19 cellular contexts compared by ENCODE assay signal in genomic region chr18:79513381-79514081, GRCh38.
A peak's percentile ranks its signal among the peaks of the same experiment; 100 is the strongest.
DNase-seq lines count a peak whose midpoint lies in the region; ATAC-seq, FAIRE-seq and TF ChIP-seq lines count a peak whose summit lies in the region.
"Had no signal": no experiment of that assay in that cellular context is flagged by ENCODE, and none has a peak within 500 bp of the region (broad histone marks: within the 10 kb centered on the region; RNA-seq: fewer than 3 reads in every experiment).

No MANE protein-coding gene starts in this region.

- H3K4me3 ChIP-seq in Peyer's patch (no peak overlapping the region), H1 (ENCODE audit: extremely low read depth in 1 of 4, insufficient read depth in 2 of 4, low read depth in 3 of 4, low read length in 4 of 4) (no peak overlapping the region)
- H3K4me3 ChIP-seq: A549, lower lobe of right lung, transverse colon had no signal

- no peak overlapping the region for H3K56ac ChIP-seq in H1 (replicated peaks; ENCODE audit: insufficient read length, low read depth, low read length)

- no peak for TF ChIP-seq POLR2A in Peyer's patch (IDR thresholded peaks at IDR 0.05)
- TF ChIP-seq POLR2A in H1 (IDR thresholded peaks at IDR 0.05; ENCODE audit: control extremely low read depth in 1 of 2, low read depth in 2 of 2, low read length in 2 of 2): no peak

- H3K9me3 Mint-ChIP-seq in activated CD4-positive, alpha-beta memory T cell treated with anti-CD3 and anti-CD28 coated beads, Interleukin-2, amount 10 ng/mL, durations not matched to agents 7 days and 5 days: no peaks in the 10 kb centered on the region
- no peaks in the 10 kb centered on the region for H3K9me3 Mint-ChIP-seq in activated CD4-positive, alpha-beta memory T cell treated with anti-CD3 and anti-CD28 coated beads for 36 hours
- H3K9me3 Mint-ChIP-seq in effector memory CD8-positive, alpha-beta T cell: no peaks in the 10 kb centered on the region
- H3K9me3 Mint-ChIP-seq: activated naive CD4-positive, alpha-beta T cell treated with anti-CD3 and anti-CD28 coated beads, Interleukin-2, amount 50 U/mL, for 72 hours; naive thymus-derived CD4-positive, alpha-beta T cell had no signal

- no peaks in the 10 kb centered on the region for H3K79me1 ChIP-seq in H1 (ENCODE audit: low read depth, low read length)

- 0 out of 2 replicates have a peak overlapping the region, but pooled peaks have one; percentile 16 for H2BK15ac ChIP-seq in H1 (ENCODE audit: low read length)

- H3K27me3 ChIP-seq in Peyer's patch (no peaks in the 10 kb centered on the region), H1 (replicated peaks in 1 of 4; ENCODE audit: control insufficient read depth in 3 of 4, extremely low read depth in 1 of 4, insufficient read depth in 3 of 4, low read length in 3 of 4) (peaks cover 0 to 7% (median 0%) of the 10 kb centered on the region in 4 experiments; a peak in 2 of 7 replicates)
- H3K27me3 ChIP-seq: transverse colon had no signal

- H3K4me1 ChIP-seq in Peyer's patch: peaks cover 0 to 8% (median 1%) of the 10 kb centered on the region in 4 donors
- H3K4me1 ChIP-seq in H1 (replicated peaks in 1 of 4; ENCODE audit: control insufficient read depth in 3 of 4, insufficient read depth in 4 of 4, low read length in 3 of 4): peaks cover 0 to 3% (median 0%) of the 10 kb centered on the region in 4 experiments; a peak in 1 of 7 replicates
- H3K4me1 ChIP-seq: A549 had no signal

- H3K27ac ChIP-seq in Peyer's patch (no peak overlapping the region), H1 (ENCODE audit: low read depth, low read length) (no peak overlapping the region)
- H3K27ac ChIP-seq: A549, lower lobe of right lung, transverse colon had no signal

- peaks cover 8% of the 10 kb centered on the region for H3K36me3 Mint-ChIP-seq in activated CD4-positive, alpha-beta memory T cell treated with anti-CD3 and anti-CD28 coated beads, Interleukin-2, amount 10 ng/mL, durations not matched to agents 7 days and 5 days (ENCODE audit: low read depth)
- peaks cover 24% of the 10 kb centered on the region for H3K36me3 Mint-ChIP-seq in activated CD4-positive, alpha-beta memory T cell treated with anti-CD3 and anti-CD28 coated beads for 36 hours
- peaks cover 9% of the 10 kb centered on the region for H3K36me3 Mint-ChIP-seq in effector memory CD8-positive, alpha-beta T cell (ENCODE audit: insufficient read depth)

- no peak overlapping the region for H3K14ac ChIP-seq in H1 (ENCODE audit: insufficient read length)

- no peak for TF ChIP-seq EP300 in H1 (IDR thresholded peaks at IDR 0.05; ENCODE audit: borderline replicate concordance in 1 of 2, low read depth in 2 of 2, low read length in 2 of 2)

- no peak overlapping the region for H2AFZ ChIP-seq in H1 (ENCODE audit: low read length)

- DNase-seq in activated CD4-positive, alpha-beta memory T cell treated with anti-CD3 and anti-CD28 coated beads, Interleukin-2, amount 10 ng/mL, durations not matched to agents 7 days and 5 days: peak; percentile 15
- DNase-seq in activated CD4-positive, alpha-beta memory T cell treated with anti-CD3 and anti-CD28 coated beads for 36 hours: no peak
- DNase-seq in Peyer's patch: peak in 2 of 3 donors; percentile 13 to 24
- DNase-seq in H1 (ENCODE audit: low read depth in 1 of 2, low spot score in 2 of 2): no peak
- peak; percentile 23 for DNase-seq in stimulated activated CD8-positive, alpha-beta memory T cell treated with anti-CD3 and anti-CD28 coated beads, Interleukin-4, amount 100 ng/mL, for 48 hours
- no peak for DNase-seq in effector memory CD8-positive, alpha-beta T cell
- no peak for DNase-seq in NCI-H1694 treated with DMSO at 0.1 percent for 48 hours (lab: John Stamatoyannopoulos, UW)
- DNase-seq: DMS79, foreskin fibroblast, Kasumi-1, lower lobe of right lung, NCI-H1436, SHP77, transverse colon had no signal

- WGBS in H1 (ENCODE audit: extremely low coverage in 1 of 2, insufficient coverage in 1 of 2, insufficient read length in 1 of 2, insufficient replicate concordance in 2 of 2, low coverage in 1 of 2, low lambda C conversion rate in 2 of 2, missing lambda C conversion rate in 1 of 2), 2 experiments: 96% methylated on average over 31 of the region's 36 CpGs; no CpG with 5 or more reads in 1 of the 2 experiments

- POLR2A ChIA-PET in activated CD4-positive, alpha-beta memory T cell treated with anti-CD3 and anti-CD28 coated beads, Interleukin-2, amount 10 ng/mL, durations not matched to agents 7 days and 5 days (lab: Charles Lee): interaction anchor here (1.0 kb wide), 1 partner anchor 12 kb away, joined by 3 read pairs; no protein-coding TSS in a partner anchor
- POLR2A ChIA-PET in activated CD4-positive, alpha-beta memory T cell treated with anti-CD3 and anti-CD28 coated beads for 36 hours (lab: Charles Lee): no interaction called here
- POLR2A ChIA-PET in H1 (lab: Charles Lee; ENCODE audit: partially characterized antibody): interaction anchor here (1.4 kb wide), 1 partner anchor 10 kb away, joined by 3 read pairs; no protein-coding TSS in a partner anchor

- TF ChIP-seq RAD21 in H1 (IDR thresholded peaks at IDR 0.05 in 1 of 2, conservative IDR thresholded peaks at IDR 0.05 in 1 of 2; ENCODE audit: low read depth in 2 of 2, low read length in 2 of 2): no peak

- no peak overlapping the region for H3K9ac ChIP-seq in H1 (replicated peaks in 1 of 4; ENCODE audit: extremely low read depth in 1 of 4, low read depth in 3 of 4, low read length in 3 of 4)

- no peaks in the 10 kb centered on the region for H3K27me3 Mint-ChIP-seq in activated CD4-positive, alpha-beta memory T cell treated with anti-CD3 and anti-CD28 coated beads, Interleukin-2, amount 10 ng/mL, durations not matched to agents 7 days and 5 days
- no peaks in the 10 kb centered on the region for H3K27me3 Mint-ChIP-seq in activated CD4-positive, alpha-beta memory T cell treated with anti-CD3 and anti-CD28 coated beads for 36 hours
- no peaks in the 10 kb centered on the region for H3K27me3 Mint-ChIP-seq in effector memory CD8-positive, alpha-beta T cell
- H3K27me3 Mint-ChIP-seq: naive thymus-derived CD4-positive, alpha-beta T cell had no signal

- H3K36me3 ChIP-seq in Peyer's patch (peaks cover 0 to 4% (median 0%) of the 10 kb centered on the region in 3 donors), H1 (ENCODE audit: control insufficient read depth in 2 of 4, insufficient read depth in 4 of 4, low read length in 3 of 4) (no peaks in the 10 kb centered on the region)
- H3K36me3 ChIP-seq: transverse colon had no signal

- no peak overlapping the region for H3K4me2 ChIP-seq in H1 (ENCODE audit: insufficient read depth in 1 of 2, low read depth in 2 of 2, low read length in 2 of 2)
- H3K4me2 ChIP-seq: A549 had no signal

- H4K5ac ChIP-seq in H1 (ENCODE audit: insufficient read length, low read depth, low read length): no peak overlapping the region

- no peak for ATAC-seq in HG03139 (IDR thresholded peaks at IDR 0.05; ENCODE audit: unreplicated experiment)
- no peak for ATAC-seq in effector memory CD8-positive, alpha-beta T cell (replicated peaks)
- ATAC-seq: A549; activated naive CD4-positive, alpha-beta T cell treated with anti-CD3 and anti-CD28 coated beads, Interleukin-2, amount 50 U/mL, for 72 hours; lower lobe of right lung; naive thymus-derived CD4-positive, alpha-beta T cell had no signal

- H3K79me2 ChIP-seq in H1 (ENCODE audit: control insufficient read depth in 1 of 2, insufficient read depth in 2 of 2, low read length in 2 of 2): no peaks in the 10 kb centered on the region

- H3K4me3 Mint-ChIP-seq in activated CD4-positive, alpha-beta memory T cell treated with anti-CD3 and anti-CD28 coated beads, Interleukin-2, amount 10 ng/mL, durations not matched to agents 7 days and 5 days: no peak overlapping the region
- H3K4me3 Mint-ChIP-seq in activated CD4-positive, alpha-beta memory T cell treated with anti-CD3 and anti-CD28 coated beads for 36 hours: no peak overlapping the region
- no peak overlapping the region for H3K4me3 Mint-ChIP-seq in effector memory CD8-positive, alpha-beta T cell
- H3K4me3 Mint-ChIP-seq: naive thymus-derived CD4-positive, alpha-beta T cell had no signal

- H3K18ac ChIP-seq in H1 (ENCODE audit: extremely low read depth, low read length): no peak overlapping the region

- H3K27ac Mint-ChIP-seq in activated CD4-positive, alpha-beta memory T cell treated with anti-CD3 and anti-CD28 coated beads, Interleukin-2, amount 10 ng/mL, durations not matched to agents 7 days and 5 days: no peak overlapping the region
- H3K27ac Mint-ChIP-seq in activated CD4-positive, alpha-beta memory T cell treated with anti-CD3 and anti-CD28 coated beads for 36 hours: no peak overlapping the region
- H3K27ac Mint-ChIP-seq in effector memory CD8-positive, alpha-beta T cell: no peak overlapping the region

- no peaks in the 10 kb centered on the region for H3K23me2 ChIP-seq in H1 (ENCODE audit: low read depth, low read length)

- no peak overlapping the region for H3K4ac ChIP-seq in H1 (replicated peaks; ENCODE audit: insufficient read length, low read depth, low read length)

- no peak overlapping the region for H2AK5ac ChIP-seq in H1 (ENCODE audit: low read depth, low read length)

- FAIRE-seq in H1 (lab: Jason Lieb, UNC): no peak
- FAIRE-seq: A549, bronchial epithelial cell had no signal

- H3K23ac ChIP-seq in H1 (ENCODE audit: insufficient read length): no peak overlapping the region

- 0 out of 2 replicates have a peak overlapping the region, but pooled peaks have one; percentile 39 for H2BK12ac ChIP-seq in H1 (ENCODE audit: low read depth, low read length)

- H4K91ac ChIP-seq in H1 (replicated peaks; ENCODE audit: insufficient read length, low read length): no peak overlapping the region

- H3K9me3 ChIP-seq in Peyer's patch (no peaks in the 10 kb centered on the region), H1 (ENCODE audit: insufficient read depth in 2 of 2, low read depth in 1 of 2, low read length in 1 of 2) (peaks cover 0 to 3% of the 10 kb centered on the region in 2 experiments; a peak in 1 of 4 replicates)
- H3K9me3 ChIP-seq: A549, lower lobe of right lung, transverse colon had no signal

- no peak overlapping the region for H2BK120ac ChIP-seq in H1 (replicated peaks; ENCODE audit: low read depth, low read length)

- TF ChIP-seq CTCF in Peyer's patch (IDR thresholded peaks at IDR 0.05): no peak
- TF ChIP-seq CTCF in H1 (IDR thresholded peaks at IDR 0.05; ENCODE audit: control extremely low read depth in 1 of 3, insufficient read depth in 1 of 3, low read depth in 1 of 3, low read length in 3 of 3): no peak

- no peak overlapping the region for H2BK20ac ChIP-seq in H1 (ENCODE audit: low read length)

- CTCF ChIA-PET in activated CD4-positive, alpha-beta memory T cell treated with anti-CD3 and anti-CD28 coated beads, Interleukin-2, amount 10 ng/mL, durations not matched to agents 7 days and 5 days (lab: Charles Lee): no interaction called here
- CTCF ChIA-PET in activated CD4-positive, alpha-beta memory T cell treated with anti-CD3 and anti-CD28 coated beads for 36 hours (lab: Charles Lee): no interaction called here
- CTCF ChIA-PET in H1 (lab: Charles Lee; ENCODE audit: partially characterized antibody): interaction anchor here (1.0 to 1.3 kb wide), 2 partner anchors 10 to 71 kb away, joined by 3 to 5 read pairs; no protein-coding TSS in a partner anchor

- H4K20me1 ChIP-seq in H1 (replicated peaks in 1 of 2; ENCODE audit: control insufficient read depth in 1 of 2, insufficient read depth in 2 of 2, low read length in 2 of 2): no peaks in the 10 kb centered on the region

- H4K8ac ChIP-seq in H1 (ENCODE audit: extremely low read depth, insufficient read depth, low read length): no peak overlapping the region

- no peak overlapping the region for H2BK5ac ChIP-seq in H1 (ENCODE audit: low read depth, low read length)

- peaks cover 28% of the 10 kb centered on the region for H3K4me1 Mint-ChIP-seq in activated CD4-positive, alpha-beta memory T cell treated with anti-CD3 and anti-CD28 coated beads, Interleukin-2, amount 10 ng/mL, durations not matched to agents 7 days and 5 days
- H3K4me1 Mint-ChIP-seq in activated CD4-positive, alpha-beta memory T cell treated with anti-CD3 and anti-CD28 coated beads for 36 hours (ENCODE audit: low read depth): peaks cover 40% of the 10 kb centered on the region
- peaks cover 12 to 26% of the 10 kb centered on the region in 2 donors for H3K4me1 Mint-ChIP-seq in effector memory CD8-positive, alpha-beta T cell (ENCODE audit: low read depth in 2 of 2)

- intact Hi-C loops in activated CD4-positive, alpha-beta memory T cell treated with anti-CD3 and anti-CD28 coated beads for 36 hours (cut with micrococcal nuclease): no loop called here

Comparison
In these comparisons a context has a peak if more than half of its experiments do, and no peak if none do; other contexts are left out.
1. DNase-seq: peak in activated CD4-positive, alpha-beta memory T cell treated with anti-CD3 and anti-CD28 coated beads, Interleukin-2, amount 10 ng/mL, durations not matched to agents 7 days and 5 days (single experiment), Peyer's patch (2 of 3) and stimulated activated CD8-positive, alpha-beta memory T cell treated with anti-CD3 and anti-CD28 coated beads, Interleukin-4, amount 100 ng/mL, for 48 hours (single experiment); none in activated CD4-positive, alpha-beta memory T cell treated with anti-CD3 and anti-CD28 coated beads for 36 hours (single experiment), H1 (0 of 2), effector memory CD8-positive, alpha-beta T cell (0 of 3) and NCI-H1694 treated with DMSO at 0.1 percent for 48 hours (single experiment).